Comparison of ENCODE assay signal across 9 cellular contexts in the genomic region with DNA sequence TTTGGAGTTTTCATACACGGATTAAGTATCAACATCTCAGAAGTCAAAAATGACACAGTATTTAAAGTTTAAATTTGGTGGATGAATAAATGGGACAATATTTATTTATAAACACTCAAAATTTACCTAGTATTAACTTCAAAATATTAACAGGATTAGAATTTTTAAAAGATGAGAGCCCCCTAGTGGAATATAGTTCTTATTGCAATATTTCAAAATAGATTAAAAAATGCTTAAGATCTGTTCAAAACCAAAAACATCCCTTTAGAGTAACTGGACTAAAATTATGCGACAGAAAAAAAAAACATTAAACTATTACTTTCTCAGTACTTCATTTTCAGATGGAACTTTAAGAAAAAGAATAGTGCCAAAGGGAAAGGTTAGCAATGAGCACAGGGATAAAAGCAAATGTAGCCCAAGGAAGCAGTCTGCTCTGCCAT. TPM values are rescaled to one million over a fixed set of nuclear protein-coding genes. Genes with fewer than 3 reads are reported as not detected.
DNase-seq lines count a peak whose midpoint lies in the region; ATAC-seq and TF ChIP-seq lines count a peak whose summit lies in the region.
"Had no signal": no experiment of that assay in that cellular context is flagged by ENCODE, and none has a peak within 500 bp of the region (broad histone marks: within the 10 kb centered on the region; RNA-seq: fewer than 3 reads in every experiment).

No MANE protein-coding gene starts in this region.

- no peak overlapping the region for H2AFZ ChIP-seq in MM.1S (ENCODE audit: low read length)

- H3K27me3 ChIP-seq in MM.1S (replicated peaks; ENCODE audit: insufficient read depth, low read length), result no peaks in the 10 kb centered on the region

- no peaks in the 10 kb centered on the region for H3K9me2 ChIP-seq in MM.1S (replicated peaks; ENCODE audit: insufficient read depth, low read length)

- H3K4me3 ChIP-seq in MM.1S (ENCODE audit: low read length), result no peak overlapping the region
- H3K4me3 ChIP-seq: lung had no signal

- TF ChIP-seq CTCF in MM.1S (IDR thresholded peaks at IDR 0.05; ENCODE audit: low read length), result peak; percentile 49
- peak; percentile 59 for TF ChIP-seq CTCF in osteocyte (IDR thresholded peaks at IDR 0.05)

- H3K9me3 ChIP-seq in MM.1S (replicated peaks; ENCODE audit: insufficient read depth, low read length), result no peaks in the 10 kb centered on the region

- H3K79me2 ChIP-seq in MM.1S (ENCODE audit: low read length), result no peaks in the 10 kb centered on the region

- H3K4me1 ChIP-seq in MM.1S (ENCODE audit: low read length), result no peaks in the 10 kb centered on the region

- peaks cover 4% of the 10 kb centered on the region for H3K4me1 Mint-ChIP-seq in osteocyte (ENCODE audit: unreplicated experiment)

- no peak for ATAC-seq in HG03039 (IDR thresholded peaks at IDR 0.05; ENCODE audit: unreplicated experiment)

- H3K27ac Mint-ChIP-seq in osteocyte (ENCODE audit: unreplicated experiment), result peak overlapping the region; percentile 55

- H3K36me3 ChIP-seq in MM.1S (replicated peaks; ENCODE audit: insufficient read depth, low read length), result 0 out of 2 replicates have a peak, but pooled peaks cover 3% of the 10 kb centered on the region

- H3K4me2 ChIP-seq in MM.1S (ENCODE audit: low read depth, low read length), result no peak overlapping the region

- peaks cover 16% of the 10 kb centered on the region for H3K36me3 Mint-ChIP-seq in osteocyte (ENCODE audit: unreplicated experiment)

- in situ Hi-C loops in G401 (cut with HindIII; ENCODE audit: low sequenced_read_pairs), result no loop called here

- no peaks in the 10 kb centered on the region for H3K27me3 Mint-ChIP-seq in osteocyte (ENCODE audit: unreplicated experiment)

- no peaks in the 10 kb centered on the region for H3K9me3 Mint-ChIP-seq in osteocyte (ENCODE audit: unreplicated experiment)

- H3F3A ChIP-seq in MM.1S (ENCODE audit: insufficient read depth, low read length), result no peaks in the 10 kb centered on the region

- no peak overlapping the region for H3K4me3 Mint-ChIP-seq in osteocyte (ENCODE audit: unreplicated experiment)

- no peak overlapping the region for H3K27ac ChIP-seq in MM.1S (ENCODE audit: low read length)

- H3K9ac ChIP-seq in MM.1S (ENCODE audit: low read length), result no peak overlapping the region

- DNase-seq in G401 (ENCODE audit: low spot score) (peak; percentile 16), MM.1S (peak; percentile 11), cerebellum (ENCODE audit: low spot score) (peak; percentile 6), osteocyte (ENCODE audit: extremely low spot score, unreplicated experiment) (no peak), NCI-H446 treated with DMSO at 0.1 percent for 48 hours (lab: John Stamatoyannopoulos, UW) (no peak), pons (ENCODE audit: low spot score) (no peak), midbrain (lab: John Stamatoyannopoulos, UW) (no peak)

- H4K20me1 ChIP-seq in MM.1S (ENCODE audit: insufficient read depth, low read length), result no peaks in the 10 kb centered on the region

RNA-seq across cellular contexts. Expression of a gene that starts 56.6 kb away (rescaled TPM):
- total RNA-seq in G401 (2014; rRNA removed; shearing (Covaris generic)), result 79.4 and 87.5 TPM in 2 replicates
- total RNA-seq in cerebellum, result 125 TPM
- 87.2 and 106 TPM in 2 replicates for total RNA-seq in osteocyte

Comparison
In these comparisons a context has a peak if more than half of its experiments do, and no peak if none do; other contexts are left out.
1. DNase-seq: peak in G401 (single experiment), MM.1S (single experiment) and cerebellum (single experiment); none in osteocyte (single experiment), NCI-H446 treated with DMSO at 0.1 percent for 48 hours (single experiment), pons (single experiment) and midbrain (single experiment).